ENCODE assay signal across 24 cellular contexts in genomic region chr16:55107851-55108250, GRCh38.
A peak's percentile ranks its signal among the peaks of the same experiment; 100 is the strongest.
DNase-seq lines count a peak whose midpoint lies in the region; ATAC-seq, FAIRE-seq and TF ChIP-seq lines count a peak whose summit lies in the region.
"Had no signal": no experiment of that assay in that cellular context is flagged by ENCODE, and none has a peak within 500 bp of the region (broad histone marks: within the 10 kb centered on the region; RNA-seq: fewer than 3 reads in every experiment).

No MANE protein-coding gene starts in this region.

- POLR2A ChIA-PET in Caco-2 (lab: Charles Lee), result interaction anchor here (0.7 to 1.1 kb wide), 2 partner anchors 30 to 177 kb away, joined by 3 read pairs; partner anchors contain the start of gene IRX5

- H3K27me3 ChIP-seq in Caco-2 (replicated peaks; ENCODE audit: control insufficient read depth, insufficient read depth, low read length) (no peaks in the 10 kb centered on the region), hepatocyte (no peaks in the 10 kb centered on the region), liver (ENCODE audit: control insufficient read depth in 4 of 4, insufficient read depth in 4 of 4, low read length in 3 of 4) (no peaks in the 10 kb centered on the region), small intestine (ENCODE audit: control insufficient read depth in 2 of 2, insufficient read depth in 2 of 2, low read length in 2 of 2) (peaks cover 0 to 2% of the 10 kb centered on the region in 2 donors)
- H3K27me3 ChIP-seq: BLaER1 had no signal

- TF ChIP-seq CTCF in Caco-2 (IDR thresholded peaks at IDR 0.05; ENCODE audit: insufficient read depth in 1 of 2, low read depth in 1 of 2, low read length in 1 of 2, severe bottlenecking in 1 of 2, unreplicated experiment in 1 of 2) (no peak), hepatocyte (IDR thresholded peaks at IDR 0.05; ENCODE audit: poor library complexity) (no peak), liver (IDR thresholded peaks at IDR 0.05; ENCODE audit: low read depth, low read length, missing input control) (no peak)

- CTCF ChIA-PET in Caco-2 (lab: Charles Lee), result interaction anchor here (0.7 to 1.3 kb wide), 5 partner anchors 13 to 177 kb away, joined by 3 to 6 read pairs (median 4); partner anchors contain the start of gene IRX5

- ATAC-seq in GM21526 (IDR thresholded peaks at IDR 0.05; ENCODE audit: low FRiP score, unreplicated experiment), result no peak
- ATAC-seq: CD8-positive, alpha-beta T cell; GM12878; HCT116 had no signal

- H3K27ac Mint-ChIP-seq in Caco-2 (ENCODE audit: unreplicated experiment), result peak overlapping the region; percentile 72
- no peak overlapping the region for H3K27ac Mint-ChIP-seq in activated T-cell treated with anti-CD3 and anti-CD28 coated beads, Interleukin-2, amount 50 U/mL, for 24 hours
- H3K27ac Mint-ChIP-seq: B cell; CD8-positive, alpha-beta T cell had no signal

- no peaks in the 10 kb centered on the region for H3K36me3 ChIP-seq in Caco-2 (ENCODE audit: control insufficient read depth, insufficient read depth, low read length)
- no peaks in the 10 kb centered on the region for H3K36me3 ChIP-seq in hepatocyte (replicated peaks; ENCODE audit: insufficient read depth, low read depth)
- H3K36me3 ChIP-seq in liver (ENCODE audit: control insufficient read depth in 4 of 4, insufficient read depth in 3 of 4, low read depth in 1 of 4, low read length in 3 of 4), result no peaks in the 10 kb centered on the region
- no peaks in the 10 kb centered on the region for H3K36me3 ChIP-seq in small intestine (ENCODE audit: control insufficient read depth in 2 of 2, insufficient read depth in 2 of 2, low read length in 2 of 2)
- H3K36me3 ChIP-seq: BLaER1 had no signal

- peak overlapping the region; percentile 39 for H3K4me3 Mint-ChIP-seq in Caco-2 (ENCODE audit: unreplicated experiment)
- H3K4me3 Mint-ChIP-seq in activated T-cell treated with anti-CD3 and anti-CD28 coated beads, Interleukin-2, amount 50 U/mL, for 24 hours, result no peak overlapping the region
- H3K4me3 Mint-ChIP-seq: B cell; CD4-positive, CD25-positive, alpha-beta regulatory T cell; CD8-positive, alpha-beta T cell had no signal

- no peaks in the 10 kb centered on the region for H4K20me1 ChIP-seq in hepatocyte (ENCODE audit: insufficient read depth, poor library complexity, severe bottlenecking)
- H4K20me1 ChIP-seq: BLaER1 had no signal

- H3K9ac ChIP-seq in liver (ENCODE audit: low read depth in 1 of 2, low read length in 2 of 2), result no peak overlapping the region
- H3K9ac ChIP-seq: BLaER1 had no signal

- H3K4me3 ChIP-seq in Caco-2 (ENCODE audit: low read depth, low read length), result no peak overlapping the region
- H3K4me3 ChIP-seq in hepatocyte, result no peak overlapping the region
- no peak overlapping the region for H3K4me3 ChIP-seq in liver (ENCODE audit: low read depth in 1 of 3, low read length in 3 of 3)
- no peak overlapping the region for H3K4me3 ChIP-seq in small intestine (ENCODE audit: low read depth in 1 of 2, low read length in 2 of 2)
- H3K4me3 ChIP-seq: BLaER1, GM12878 had no signal

- H3K9me2 ChIP-seq in hepatocyte (replicated peaks; ENCODE audit: insufficient read depth), result no peaks in the 10 kb centered on the region

- peaks cover 28% of the 10 kb centered on the region for H3K4me1 Mint-ChIP-seq in Caco-2 (ENCODE audit: low read depth, unreplicated experiment)
- H3K4me1 Mint-ChIP-seq in activated T-cell treated with anti-CD3 and anti-CD28 coated beads, Interleukin-2, amount 50 U/mL, for 24 hours (ENCODE audit: low read depth), result no peaks in the 10 kb centered on the region
- H3K4me1 Mint-ChIP-seq: B cell; CD4-positive, CD25-positive, alpha-beta regulatory T cell had no signal

- H3K36me3 Mint-ChIP-seq in Caco-2 (ENCODE audit: insufficient read depth, unreplicated experiment), result no peaks in the 10 kb centered on the region
- no peaks in the 10 kb centered on the region for H3K36me3 Mint-ChIP-seq in activated T-cell treated with anti-CD3 and anti-CD28 coated beads, Interleukin-2, amount 50 U/mL, for 24 hours (ENCODE audit: low read depth)
- H3K36me3 Mint-ChIP-seq: CD4-positive, CD25-positive, alpha-beta regulatory T cell; CD8-positive, alpha-beta T cell had no signal

- DNase-seq in Caco-2 (peak; percentile 69 to 76), hepatocyte (ENCODE audit: low spot score) (peak; percentile 16), small intestine (peak; percentile 49), middle frontal gyrus (ENCODE audit: extremely low spot score, low spot score) (no peak)
- DNase-seq in activated T-cell treated with anti-CD3 and anti-CD28 coated beads, Interleukin-2, amount 50 U/mL, for 24 hours, result no peak
- DNase-seq: CD4-positive, CD25-positive, alpha-beta regulatory T cell; CD8-positive, alpha-beta T cell; DMS 273 treated with DMSO at 0.1 percent for 48 hours; DMS79; EL; GDM1; GOT3; H7 had no signal

- H3K4me1 ChIP-seq in Caco-2 (peaks cover 35% of the 10 kb centered on the region), hepatocyte (ENCODE audit: insufficient read depth) (peaks cover 7% of the 10 kb centered on the region), liver (ENCODE audit: control insufficient read depth in 4 of 4, insufficient read depth in 4 of 4, low read length in 3 of 4) (peaks cover 0 to 3% (median 2%) of the 10 kb centered on the region in 4 donors), small intestine (ENCODE audit: control insufficient read depth in 2 of 2, insufficient read depth in 1 of 2, low read depth in 1 of 2, low read length in 1 of 2) (peaks cover 0 to 2% of the 10 kb centered on the region in 2 donors)

- FAIRE-seq in small intestine (lab: Jason Lieb, UNC), result no peak
- FAIRE-seq: A204.1, D721Med, GM12878, GM18507 had no signal

- TF ChIP-seq RAD21 in liver (IDR thresholded peaks at IDR 0.05), result no peak

- H3K27me3 Mint-ChIP-seq in Caco-2 (ENCODE audit: insufficient read depth, unreplicated experiment), result no peaks in the 10 kb centered on the region
- H3K27me3 Mint-ChIP-seq in activated T-cell treated with anti-CD3 and anti-CD28 coated beads, Interleukin-2, amount 50 U/mL, for 24 hours, result no peaks in the 10 kb centered on the region
- H3K27me3 Mint-ChIP-seq: CD4-positive, CD25-positive, alpha-beta regulatory T cell had no signal

- H3K27ac ChIP-seq in hepatocyte, result no peak overlapping the region
- no peak overlapping the region for H3K27ac ChIP-seq in liver (ENCODE audit: low read depth in 1 of 2, low read length in 2 of 2)
- no peak overlapping the region for H3K27ac ChIP-seq in small intestine (ENCODE audit: low read depth in 1 of 2, low read length in 1 of 2)
- H3K27ac ChIP-seq: 22Rv1, BLaER1, C4-2B had no signal

- H2AFZ ChIP-seq in hepatocyte, result no peak overlapping the region

- intact Hi-C loops in Caco-2 (cut with micrococcal nuclease; ENCODE audit: unreplicated experiment), result loop anchor here (5.0 kb wide), 3 partner anchors 36 to 181 kb away; no protein-coding TSS in a partner anchor

- H3K4me2 ChIP-seq in hepatocyte, result no peak overlapping the region
- H3K4me2 ChIP-seq: BLaER1 had no signal

- H3K9me3 ChIP-seq in Caco-2 (peaks cover 10% of the 10 kb centered on the region), hepatocyte (ENCODE audit: low read depth) (no peaks in the 10 kb centered on the region), liver (ENCODE audit: control insufficient read depth in 4 of 4, low read length in 3 of 4) (no peaks in the 10 kb centered on the region), small intestine (ENCODE audit: control insufficient read depth, low read depth) (no peaks in the 10 kb centered on the region)
- H3K9me3 ChIP-seq: BLaER1 had no signal

- no peaks in the 10 kb centered on the region for H3K79me2 ChIP-seq in hepatocyte

- H3K9me3 Mint-ChIP-seq in Caco-2 (ENCODE audit: unreplicated experiment), result peaks cover 32% of the 10 kb centered on the region
- peaks cover 3% of the 10 kb centered on the region for H3K9me3 Mint-ChIP-seq in activated T-cell treated with anti-CD3 and anti-CD28 coated beads, Interleukin-2, amount 50 U/mL, for 24 hours
- H3K9me3 Mint-ChIP-seq: CD8-positive, alpha-beta T cell had no signal

- BruUV-seq in Caco-2 (replicated peaks; lab: Mats Ljungman, UMichigan), result no TSS peak

- 81% methylated on average over 3 of the region's 3 CpGs for WGBS in hepatocyte (ENCODE audit: low lambda C conversion rate, missing lambda C conversion rate)
- 55% methylated on average over 3 of the region's 3 CpGs for WGBS in liver
- WGBS in small intestine, 3 donors, result 33 to 68% (median 51%) methylated on average over 3 of the region's 3 CpGs

TF ChIP-seq in liver, 16 proteins besides CTCF, POLR2A, EP300 and RAD21:
- TF ChIP-seq RXRA (IDR thresholded peaks at IDR 0.05) (peak in 1 of 2 donors; percentile 47), YY1 (IDR thresholded peaks at IDR 0.05) (no peak), EGR1 (IDR thresholded peaks at IDR 0.05; ENCODE audit: low read depth in 2 of 2) (no peak), ZBTB33 (IDR thresholded peaks at IDR 0.05) (no peak), SP1 (IDR thresholded peaks at IDR 0.05) (no peak), FOXA2 (IDR thresholded peaks at IDR 0.05) (no peak), ATF3 (IDR thresholded peaks at IDR 0.05) (no peak), FOXA1 (IDR thresholded peaks at IDR 0.05) (no peak), HNF4A (conservative IDR thresholded peaks at IDR 0.05) (peak; percentile 65 to 67), JUND (IDR thresholded peaks at IDR 0.05) (no peak), NR2F2 (IDR thresholded peaks at IDR 0.05) (no peak), MAX (IDR thresholded peaks at IDR 0.05) (no peak)

Comparison
In these comparisons a context has a peak if more than half of its experiments do, and no peak if none do; other contexts are left out.
1. DNase-seq: peak in Caco-2 (2 of 2), hepatocyte (single experiment) and small intestine (single experiment); none in activated T-cell treated with anti-CD3 and anti-CD28 coated beads, Interleukin-2, amount 50 U/mL, for 24 hours (single experiment) and middle frontal gyrus (single experiment).